7 cellular contexts compared by ENCODE assay signal in genomic region chr7:154929006-154929726, GRCh38.
A peak's percentile ranks its signal among the peaks of the same experiment; 100 is the strongest.
DNase-seq lines count a peak whose midpoint lies in the region; ATAC-seq, FAIRE-seq and TF ChIP-seq lines count a peak whose summit lies in the region.

No MANE protein-coding gene starts in this region.

- H3K36me3 Mint-ChIP-seq in stimulated activated memory B cell treated with anti-CD40 and anti-IgM and Interleukin-4, amounts not matched to agents 10 μg/mL and 1 μg/mL and 100 μg/mL, for 72 hours = peaks cover 22% of the 10 kb centered on the region

- peaks cover 3% of the 10 kb centered on the region for H3K9me3 Mint-ChIP-seq in stimulated activated memory B cell treated with anti-CD40 and anti-IgM and Interleukin-4, amounts not matched to agents 10 μg/mL and 1 μg/mL and 100 μg/mL, for 72 hours

- peak overlapping the region; percentile 95 for H3K4me3 Mint-ChIP-seq in stimulated activated memory B cell treated with anti-CD40 and anti-IgM and Interleukin-4, amounts not matched to agents 10 μg/mL and 1 μg/mL and 100 μg/mL, for 72 hours

- POLR2A ChIA-PET in Panc1 (lab: Charles Lee) = no interaction called here

- H3K4me3 ChIP-seq in Panc1 (ENCODE audit: low read depth in 2 of 2, low read length in 2 of 2) (peak overlapping the region; percentile 73 to 95), fibroblast of pulmonary artery (replicated peaks; ENCODE audit: low read depth, low read length) (peak overlapping the region; percentile 76)

- in situ Hi-C loops in Panc1 (cut with HindIII; ENCODE audit: low pct_unique_long_range_greater_than_20kb, low sequenced_read_pairs) = no loop called here

- peaks cover 36% of the 10 kb centered on the region for H3K4me1 Mint-ChIP-seq in stimulated activated memory B cell treated with anti-CD40 and anti-IgM and Interleukin-4, amounts not matched to agents 10 μg/mL and 1 μg/mL and 100 μg/mL, for 72 hours

- H3K27me3 ChIP-seq in Panc1 (ENCODE audit: control insufficient read depth, insufficient read depth, low read length) = no peaks in the 10 kb centered on the region; the same call in 1 of the 2 replicates

- no peaks in the 10 kb centered on the region for H3K27me3 Mint-ChIP-seq in stimulated activated memory B cell treated with anti-CD40 and anti-IgM and Interleukin-4, amounts not matched to agents 10 μg/mL and 1 μg/mL and 100 μg/mL, for 72 hours

- ATAC-seq in GM21528 (IDR thresholded peaks at IDR 0.05; ENCODE audit: low FRiP score, unreplicated experiment) (peak; percentile 4), Panc1 (peak; percentile 72), HG02970 (IDR thresholded peaks at IDR 0.05; ENCODE audit: low FRiP score, unreplicated experiment) (no peak)
- ATAC-seq in stimulated activated memory B cell treated with anti-CD40 and anti-IgM and Interleukin-4, amounts not matched to agents 10 μg/mL and 1 μg/mL and 100 μg/mL, for 72 hours = no peak

- DNase-seq in Panc1 (ENCODE audit: low read depth, low spot score) (no peak), fibroblast of pulmonary artery (ENCODE audit: low read depth) (peak; percentile 3), RCC 7860 (ENCODE audit: low spot score) (no peak)
- DNase-seq in stimulated activated CD4-positive, alpha-beta T cell treated with anti-CD3 and anti-CD28 coated beads, Interleukin-4, amount 100 ng/mL, for 1 hour = no peak

- no peaks in the 10 kb centered on the region for H3K9me3 ChIP-seq in Panc1 (ENCODE audit: control insufficient read depth, insufficient read depth, low read depth, low read length)

- peak overlapping the region; percentile 100 for H3K27ac Mint-ChIP-seq in stimulated activated memory B cell treated with anti-CD40 and anti-IgM and Interleukin-4, amounts not matched to agents 10 μg/mL and 1 μg/mL and 100 μg/mL, for 72 hours

- no peak for TF ChIP-seq CTCF in Panc1 (IDR thresholded peaks at IDR 0.05)
- no peak for TF ChIP-seq CTCF in fibroblast of pulmonary artery (IDR thresholded peaks at IDR 0.05; ENCODE audit: low read length, missing control alignments)

- peak overlapping the region; percentile 89 for H3K27ac ChIP-seq in Panc1 (ENCODE audit: low read length)

- CTCF ChIA-PET in Panc1 (lab: Charles Lee) = no interaction called here

- peaks cover 6% of the 10 kb centered on the region; the same call in 1 of the 2 replicates for H3K4me1 ChIP-seq in Panc1 (ENCODE audit: control insufficient read depth, insufficient read depth, low read length)

- FAIRE-seq in RCC 7860 (lab: Jason Lieb, UNC) = no peak

- no peaks in the 10 kb centered on the region for H3K36me3 ChIP-seq in Panc1 (ENCODE audit: control insufficient read depth, insufficient read depth, low read length)

- no TSS peak for BruUV-seq in Panc1 (replicated peaks; lab: Mats Ljungman, UMichigan)

- intact Hi-C loops in Panc1 (cut with micrococcal nuclease; ENCODE audit: unreplicated experiment) = loop anchor here (5.0 kb wide), 1 partner anchor 413 kb away; no protein-coding TSS in a partner anchor

Comparison
In these comparisons a context has a peak if more than half of its experiments do, and no peak if none do; other contexts are left out.
1. ATAC-seq: peak in GM21528 (single experiment) and Panc1 (single experiment); none in stimulated activated memory B cell treated with anti-CD40 and anti-IgM and Interleukin-4, amounts not matched to agents 10 μg/mL and 1 μg/mL and 100 μg/mL, for 72 hours (single experiment) and HG02970 (single experiment).